20 cellular contexts compared by ENCODE assay signal in the genomic region with DNA sequence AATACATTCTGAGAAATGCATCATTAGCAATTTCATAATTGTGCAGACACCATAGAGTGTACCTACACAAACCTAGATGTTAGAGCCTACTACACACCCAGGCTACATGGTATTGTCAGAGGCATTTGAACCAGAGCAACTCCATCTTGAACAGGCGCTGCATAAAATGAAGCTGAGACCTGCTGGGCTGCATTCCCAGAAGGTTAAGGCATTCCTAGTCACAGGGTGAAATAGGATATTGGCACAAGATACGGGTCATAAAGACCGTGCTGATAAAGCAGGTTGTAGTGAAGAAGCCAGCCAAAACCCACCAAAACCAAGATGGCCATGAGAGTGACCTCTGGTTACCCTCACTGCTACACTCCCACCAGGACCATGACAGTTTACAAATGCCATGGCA.
DNase-seq lines count a peak whose midpoint lies in the region; ATAC-seq and TF ChIP-seq lines count a peak whose summit lies in the region.
"Had no signal": no experiment of that assay in that cellular context is flagged by ENCODE, and none has a peak within 500 bp of the region (broad histone marks: within the 10 kb centered on the region; RNA-seq: fewer than 3 reads in every experiment).

No MANE protein-coding gene starts in this region.

- DNase-seq in PC-9: peak; percentile 55 to 75
- no peak for DNase-seq in endothelial cell (ENCODE audit: low spot score)
- DNase-seq in nephron progenitor cell: no peak
- no peak for DNase-seq in D341Med (ENCODE audit: low spot score)
- DNase-seq in stimulated activated effector memory CD8-positive, alpha-beta T cell treated with anti-CD3 and anti-CD28 coated beads, Interleukin-12 subunit alpha, Interleukin-12 subunit beta, amount 100 ng/mL, for 72 hours (ENCODE audit: low spot score in 2 of 2): no peak
- no peak for DNase-seq in NCI-H128 (lab: John Stamatoyannopoulos, UW; ENCODE audit: unreplicated experiment)
- DNase-seq: C1 segment of cervical spinal cord; CD4-positive, alpha-beta memory T cell; COR-L47; DMS 273 treated with DMSO at 0.1 percent for 48 hours; DMS79; EL; GF-D8; Kasumi-1; NCI-H1105 treated with DMSO at 0.1 percent for 48 hours; NCI-H2029; NCI-H2227 treated with DMSO at 0.1 percent for 48 hours had no signal

- H3K27ac ChIP-seq in PC-9: no peak overlapping the region

- intact Hi-C loops in PC-9 (cut with micrococcal nuclease; ENCODE audit: unreplicated experiment): loop anchor here (1.0 to 10.0 kb wide), 2 partner anchors 27 to 649 kb away; no protein-coding TSS in a partner anchor

- no peak overlapping the region for H3K4me3 Mint-ChIP-seq in endothelial cell (ENCODE audit: unreplicated experiment)
- no peak overlapping the region for H3K4me3 Mint-ChIP-seq in nephron progenitor cell
- no peak overlapping the region for H3K4me3 Mint-ChIP-seq in stimulated activated effector memory CD8-positive, alpha-beta T cell treated with anti-CD3 and anti-CD28 coated beads, Interleukin-12 subunit alpha, Interleukin-12 subunit beta, amount 100 ng/mL, for 72 hours
- H3K4me3 Mint-ChIP-seq: CD4-positive, alpha-beta memory T cell had no signal

- H3K9me3 Mint-ChIP-seq in endothelial cell (ENCODE audit: unreplicated experiment): no peaks in the 10 kb centered on the region
- no peaks in the 10 kb centered on the region for H3K9me3 Mint-ChIP-seq in nephron progenitor cell
- no peaks in the 10 kb centered on the region for H3K9me3 Mint-ChIP-seq in stimulated activated effector memory CD8-positive, alpha-beta T cell treated with anti-CD3 and anti-CD28 coated beads, Interleukin-12 subunit alpha, Interleukin-12 subunit beta, amount 100 ng/mL, for 72 hours
- H3K9me3 Mint-ChIP-seq: CD4-positive, alpha-beta memory T cell had no signal

- H3K36me3 Mint-ChIP-seq in endothelial cell (ENCODE audit: low read depth, unreplicated experiment) (peaks cover 4% of the 10 kb centered on the region), nephron progenitor cell (ENCODE audit: low read depth) (no peaks in the 10 kb centered on the region)
- H3K36me3 Mint-ChIP-seq in stimulated activated effector memory CD8-positive, alpha-beta T cell treated with anti-CD3 and anti-CD28 coated beads, Interleukin-12 subunit alpha, Interleukin-12 subunit beta, amount 100 ng/mL, for 72 hours: no peaks in the 10 kb centered on the region
- H3K36me3 Mint-ChIP-seq: CD4-positive, alpha-beta memory T cell had no signal

- H3K27me3 ChIP-seq in PC-9 (ENCODE audit: insufficient read depth, low read depth): no peaks in the 10 kb centered on the region

- TF ChIP-seq CTCF in PC-9 (conservative IDR thresholded peaks at IDR 0.05) (no peak), endothelial cell (IDR thresholded peaks at IDR 0.05; ENCODE audit: unreplicated experiment) (no peak), nephron progenitor cell (IDR thresholded peaks at IDR 0.05) (no peak)

- no peaks in the 10 kb centered on the region for H3K36me3 ChIP-seq in PC-9 (ENCODE audit: low read depth)

- POLR2A ChIA-PET in PC-9 (lab: Charles Lee; ENCODE audit: unreplicated experiment): no interaction called here

- peaks cover 30% of the 10 kb centered on the region for H3K4me1 ChIP-seq in PC-9 (replicated peaks; ENCODE audit: insufficient read depth)

- H3K4me1 Mint-ChIP-seq in endothelial cell (ENCODE audit: unreplicated experiment): peaks cover 48% of the 10 kb centered on the region
- H3K4me1 Mint-ChIP-seq in nephron progenitor cell: peaks cover 41% of the 10 kb centered on the region
- no peaks in the 10 kb centered on the region for H3K4me1 Mint-ChIP-seq in stimulated activated effector memory CD8-positive, alpha-beta T cell treated with anti-CD3 and anti-CD28 coated beads, Interleukin-12 subunit alpha, Interleukin-12 subunit beta, amount 100 ng/mL, for 72 hours
- H3K4me1 Mint-ChIP-seq: CD4-positive, alpha-beta memory T cell had no signal

- no TSS peak for BruUV-seq in PC-9 (replicated peaks; lab: Mats Ljungman, UMichigan)

- H3K27ac Mint-ChIP-seq in endothelial cell (ENCODE audit: unreplicated experiment): peak overlapping the region; percentile 93
- peak overlapping the region; percentile 94 for H3K27ac Mint-ChIP-seq in nephron progenitor cell
- H3K27ac Mint-ChIP-seq in stimulated activated effector memory CD8-positive, alpha-beta T cell treated with anti-CD3 and anti-CD28 coated beads, Interleukin-12 subunit alpha, Interleukin-12 subunit beta, amount 100 ng/mL, for 72 hours: no peak overlapping the region
- H3K27ac Mint-ChIP-seq: CD4-positive, alpha-beta memory T cell had no signal

- H2AFZ ChIP-seq in PC-9: peak overlapping the region; percentile 71

- no peaks in the 10 kb centered on the region for H3F3A ChIP-seq in PC-9 (ENCODE audit: insufficient read depth, low read depth)

- no peak overlapping the region for H3K4me3 ChIP-seq in PC-9
- H3K4me3 ChIP-seq: K562 had no signal

- no peaks in the 10 kb centered on the region for H3K9me2 ChIP-seq in PC-9 (ENCODE audit: insufficient read depth)

- CTCF ChIA-PET in PC-9 (lab: Charles Lee): no interaction called here

- H3K4me2 ChIP-seq in PC-9: no peak overlapping the region; the same call in 1 of the 2 replicates

- peaks cover 6% of the 10 kb centered on the region for H3K27me3 Mint-ChIP-seq in endothelial cell (ENCODE audit: unreplicated experiment)
- H3K27me3 Mint-ChIP-seq in nephron progenitor cell (ENCODE audit: low read depth, poor library complexity): no peaks in the 10 kb centered on the region

- H3K9me3 ChIP-seq in PC-9 (ENCODE audit: insufficient read depth, low read depth): no peaks in the 10 kb centered on the region

- ATAC-seq in HG02610 (IDR thresholded peaks at IDR 0.05; ENCODE audit: unreplicated experiment): no peak
- no peak for ATAC-seq in stimulated activated effector memory CD8-positive, alpha-beta T cell treated with anti-CD3 and anti-CD28 coated beads, Interleukin-12 subunit alpha, Interleukin-12 subunit beta, amount 100 ng/mL, for 72 hours
- ATAC-seq: K562, SK-N-SH treated with all-trans-retinoic acid at 6 μM for 48 hours had no signal

- H4K20me1 ChIP-seq in PC-9 (ENCODE audit: insufficient read depth): no peaks in the 10 kb centered on the region

- no peaks in the 10 kb centered on the region for H3K79me2 ChIP-seq in PC-9 (ENCODE audit: low read depth)

Comparison
In these comparisons a context has a peak if more than half of its experiments do, and no peak if none do; other contexts are left out.
1. DNase-seq: peak in PC-9 (2 of 2); none in endothelial cell (single experiment), nephron progenitor cell (single experiment), D341Med (single experiment), stimulated activated effector memory CD8-positive, alpha-beta T cell treated with anti-CD3 and anti-CD28 coated beads, Interleukin-12 subunit alpha, Interleukin-12 subunit beta, amount 100 ng/mL, for 72 hours (0 of 2) and NCI-H128 (single experiment).